ENCODE assay signal across 10 cellular contexts in the genomic region with DNA sequence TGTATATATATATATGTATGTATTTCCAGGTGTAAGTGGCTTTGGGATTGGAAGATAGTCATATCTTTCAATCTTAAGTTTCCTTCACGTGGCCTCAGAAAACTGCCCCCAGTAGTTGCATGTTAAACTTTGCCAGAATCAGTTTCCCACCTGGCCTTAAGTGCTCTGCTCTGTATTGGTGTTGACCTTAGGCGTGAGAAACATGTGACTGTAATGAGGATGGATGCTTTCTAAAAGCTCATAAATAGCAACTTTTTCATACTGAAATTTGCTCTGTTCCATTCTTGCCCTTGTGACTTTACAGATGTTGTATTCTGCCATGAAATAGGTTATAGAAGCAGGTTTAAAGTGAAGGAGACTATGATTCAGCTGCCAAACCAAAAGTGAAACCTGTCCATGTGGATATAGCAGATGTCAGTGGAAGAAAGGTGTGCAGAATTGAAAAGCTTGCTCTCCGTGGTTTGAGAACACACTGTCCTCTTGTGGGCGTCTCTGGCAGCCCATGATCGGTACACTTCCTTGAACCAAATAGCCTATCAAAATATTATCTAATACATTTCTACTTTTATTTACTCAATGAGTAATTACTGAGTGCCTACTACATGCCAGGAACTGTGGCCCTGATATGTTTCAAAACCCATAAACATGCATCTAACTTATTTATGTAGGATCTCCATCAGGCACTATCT. TPM values are rescaled to one million over a fixed set of nuclear protein-coding genes. Genes with fewer than 3 reads are reported as not detected.
DNase-seq lines count a peak whose midpoint lies in the region; ATAC-seq, FAIRE-seq and TF ChIP-seq lines count a peak whose summit lies in the region.
"Had no signal": no experiment of that assay in that cellular context is flagged by ENCODE, and none has a peak within 500 bp of the region (broad histone marks: within the 10 kb centered on the region; RNA-seq: fewer than 3 reads in every experiment).

No MANE protein-coding gene starts in this region.

- CTCF ChIA-PET in mammary epithelial cell (lab: Charles Lee; ENCODE audit: low non-redundant PET) = no interaction called here

- peak; percentile 19 to 56 for TF ChIP-seq CTCF in mammary epithelial cell (conservative IDR thresholded peaks at IDR 0.05 in 1 of 2, IDR thresholded peaks at IDR 0.05 in 1 of 2; ENCODE audit: extremely low read depth in 1 of 2, insufficient read depth in 1 of 2, low read depth in 1 of 2, low read length in 2 of 2)
- TF ChIP-seq CTCF in osteocyte (IDR thresholded peaks at IDR 0.05) = peak; percentile 47

- H2AFZ ChIP-seq in mammary epithelial cell (ENCODE audit: low read depth, low read length) = peak overlapping the region; percentile 3

- in situ Hi-C loops in mammary epithelial cell (cut with MboI; ENCODE audit: low sequenced_read_pairs in 2 of 2) = loop anchor here (5.0 to 25.0 kb wide), 3 partner anchors 187 to 480 kb away; no protein-coding TSS in a partner anchor

- H3K27ac Mint-ChIP-seq in osteocyte (ENCODE audit: unreplicated experiment) = peak overlapping the region; percentile 95

- WGBS in mammary epithelial cell (ENCODE audit: low coverage, missing lambda C conversion rate) = 19% methylated on average over 5 of the region's 5 CpGs

- no peaks in the 10 kb centered on the region for H3K36me3 ChIP-seq in mammary epithelial cell (ENCODE audit: insufficient read depth, low read length)

- FAIRE-seq in RCC 7860 (lab: Jason Lieb, UNC) = no peak
- FAIRE-seq: A204.1 had no signal

- intact Hi-C loops in mammary epithelial cell (cut with micrococcal nuclease) = loop anchor here (5.0 kb wide), 1 partner anchor 410 kb away; no protein-coding TSS in a partner anchor

- no peaks in the 10 kb centered on the region for H3K27me3 ChIP-seq in mammary epithelial cell (ENCODE audit: insufficient read depth, low read length)

- H3K27ac ChIP-seq in mammary epithelial cell (ENCODE audit: insufficient read depth, low read depth, low read length) = no peak overlapping the region

- DNase-seq in DMS153 treated with DMSO at 0.1 percent for 48 hours (lab: John Stamatoyannopoulos, UW; ENCODE audit: unreplicated experiment) = peak; percentile 30
- no peak for DNase-seq in DMS153 (lab: John Stamatoyannopoulos, UW)
- peak; percentile 69 for DNase-seq in mammary epithelial cell
- no peak for DNase-seq in osteocyte (ENCODE audit: extremely low spot score, unreplicated experiment)
- DNase-seq in GM03348 (ENCODE audit: low spot score) = no peak
- no peak for DNase-seq in RCC 7860 (ENCODE audit: low spot score)
- no peak for DNase-seq in effector CD4-positive, alpha-beta T cell
- DNase-seq: NCI-H1105 had no signal

- ATAC-seq in HG03565 (IDR thresholded peaks at IDR 0.05; ENCODE audit: unreplicated experiment) = peak; percentile 46

- H3K9ac ChIP-seq in mammary epithelial cell (ENCODE audit: insufficient read depth, low read length) = no peak overlapping the region

- no peaks in the 10 kb centered on the region for H3K36me3 Mint-ChIP-seq in osteocyte (ENCODE audit: unreplicated experiment)

- H3K9me3 Mint-ChIP-seq in osteocyte (ENCODE audit: unreplicated experiment) = no peaks in the 10 kb centered on the region

- H3K4me1 ChIP-seq in mammary epithelial cell (ENCODE audit: insufficient read depth, low read length) = peaks cover 49% of the 10 kb centered on the region

- dilution Hi-C loops in mammary epithelial cell (cut with HindIII; ENCODE audit: low sequenced_read_pairs) = no loop called here

- no peak overlapping the region for H3K4me3 ChIP-seq in mammary epithelial cell (replicated peaks in 1 of 3; ENCODE audit: insufficient read depth in 1 of 3, low read depth in 2 of 3, low read length in 3 of 3)

- no peak overlapping the region for H3K4me3 Mint-ChIP-seq in osteocyte (ENCODE audit: unreplicated experiment)

- BruUV-seq in mammary epithelial cell (replicated peaks; lab: Mats Ljungman, UMichigan) = no TSS peak

- peaks cover 41% of the 10 kb centered on the region for H3K4me1 Mint-ChIP-seq in osteocyte (ENCODE audit: unreplicated experiment)

- peak overlapping the region; percentile 66 for H3K4me2 ChIP-seq in mammary epithelial cell (ENCODE audit: insufficient read depth, low read depth, low read length)

- H3K9me3 ChIP-seq in mammary epithelial cell (replicated peaks; ENCODE audit: insufficient read depth, low read length) = no peaks in the 10 kb centered on the region

- H4K20me1 ChIP-seq in mammary epithelial cell (ENCODE audit: insufficient read depth, low read length) = no peaks in the 10 kb centered on the region

- no peaks in the 10 kb centered on the region for H3K79me2 ChIP-seq in mammary epithelial cell (ENCODE audit: insufficient read depth, low read length)

- H3K27me3 Mint-ChIP-seq in osteocyte (ENCODE audit: unreplicated experiment) = no peaks in the 10 kb centered on the region

RNA-seq across cellular contexts. Expression of gene SCG5, which starts 15.8 kb away (rescaled TPM):
- total RNA-seq in mammary epithelial cell (10 to 100 TPM in 1 of 2 donors, 1 to 10 TPM in 1; 1.8 to 39.8 TPM), osteocyte (0.52 and 0.54 TPM in 2 replicates)
- polyA plus RNA-seq in mammary epithelial cell = 3.0 TPM
- not detected for polyA minus RNA-seq in mammary epithelial cell

RNA-seq across cellular contexts. Expression of gene ARHGAP11A, which starts 42.0 kb away (rescaled TPM):
- total RNA-seq in mammary epithelial cell = 10 to 100 TPM in 1 of 2 donors, 1 to 10 TPM in 1; 5.0 to 59.0 TPM
- polyA plus RNA-seq in mammary epithelial cell = 9.9 TPM
- 12.8 TPM for polyA minus RNA-seq in mammary epithelial cell
- total RNA-seq in osteocyte = 15.5 and 17.6 TPM in 2 replicates

Comparison
In these comparisons a context has a peak if more than half of its experiments do, and no peak if none do; other contexts are left out.
1. DNase-seq: peak in DMS153 treated with DMSO at 0.1 percent for 48 hours (single experiment) and mammary epithelial cell (single experiment); none in DMS153 (single experiment), osteocyte (single experiment), GM03348 (single experiment), RCC 7860 (single experiment) and effector CD4-positive, alpha-beta T cell (single experiment).